ENCODE assay signal across 8 cellular contexts in the genomic region with DNA sequence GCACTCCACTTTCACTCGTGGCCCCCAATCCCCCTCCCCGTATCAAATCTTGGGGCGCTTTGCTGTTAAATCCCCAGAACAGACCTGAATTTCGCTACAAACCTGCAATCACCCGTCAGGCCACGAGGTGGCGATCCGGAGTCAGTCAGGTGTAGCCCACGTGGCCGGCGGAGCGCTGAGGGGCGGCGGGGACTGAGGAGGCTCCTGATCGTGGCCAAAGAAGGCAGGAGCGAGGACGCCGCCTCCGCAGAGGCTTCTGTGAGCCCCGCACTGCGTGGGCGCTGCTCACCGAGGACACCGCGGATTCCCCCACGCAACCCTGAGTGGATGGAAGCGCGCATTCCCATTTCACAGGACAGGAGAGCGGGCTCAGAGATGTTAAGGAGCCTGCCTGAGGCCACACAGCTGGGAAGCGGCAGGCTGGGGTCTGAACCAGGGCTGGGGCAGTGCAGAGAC.
DNase-seq lines count a peak whose midpoint lies in the region; ATAC-seq and TF ChIP-seq lines count a peak whose summit lies in the region.

No MANE protein-coding gene starts in this region.

- no peaks in the 10 kb centered on the region for H3K36me3 ChIP-seq in ACC112 (ENCODE audit: insufficient read depth, low read length)

- H3K4me3 ChIP-seq in ACC112 (ENCODE audit: low read depth, low read length), result peak overlapping the region; percentile 32

- peaks cover 11% of the 10 kb centered on the region for H3K4me1 ChIP-seq in ACC112 (ENCODE audit: control insufficient read depth, insufficient read depth, low read length, unreplicated experiment)

- H3K27ac Mint-ChIP-seq in brain, result peak overlapping the region in 4 of 5 experiments; percentile 2 to 82 (median 50)

- H2AFZ ChIP-seq in ACC112 (ENCODE audit: low read length, unreplicated experiment), result no peak overlapping the region

- peak; percentile 82 for DNase-seq in GM19238 (ENCODE audit: insufficient read length, low spot score)
- peak; percentile 74 for DNase-seq in NCI-H2081 (lab: John Stamatoyannopoulos, UW)
- DNase-seq in iris pigment epithelial cell (ENCODE audit: low read depth), result peak; percentile 56
- peak; percentile 72 to 80 for DNase-seq in stimulated activated CD4-positive, alpha-beta T cell treated with anti-CD3 and anti-CD28 coated beads, Interleukin-15, amount 100 ng/mL, for 1 hour (ENCODE audit: low read depth in 1 of 2, low spot score in 1 of 2)

- no peak overlapping the region for H3K27ac ChIP-seq in ACC112 (ENCODE audit: low read depth, low read length)
- H3K27ac ChIP-seq in VCaP, result peak overlapping the region; percentile 40

- H3K79me2 ChIP-seq in ACC112 (ENCODE audit: control insufficient read depth, insufficient read depth, low read length, unreplicated experiment), result no peaks in the 10 kb centered on the region

- H3K27me3 Mint-ChIP-seq in brain, result peaks cover 48% of the 10 kb centered on the region

- peak; percentile 96 for TF ChIP-seq CTCF in VCaP (conservative IDR thresholded peaks at IDR 0.05)
- TF ChIP-seq CTCF in brain (conservative IDR thresholded peaks at IDR 0.05), result peak; percentile 90 to 95

- peaks cover 0 to 9% (median 0%) of the 10 kb centered on the region in 5 experiments for H3K9me3 Mint-ChIP-seq in brain

- peaks cover 39% of the 10 kb centered on the region for H3K27me3 ChIP-seq in ACC112 (ENCODE audit: insufficient read depth, low read length)

- H3K36me3 Mint-ChIP-seq in brain, result no peaks in the 10 kb centered on the region

- no peak for ATAC-seq in HG03135 (IDR thresholded peaks at IDR 0.05; ENCODE audit: unreplicated experiment)

- H3K4me3 Mint-ChIP-seq in brain, result peak overlapping the region; percentile 34 to 80 (median 74)

- peaks cover 15% of the 10 kb centered on the region for H3K4me1 Mint-ChIP-seq in brain
